In the genomic region with DNA sequence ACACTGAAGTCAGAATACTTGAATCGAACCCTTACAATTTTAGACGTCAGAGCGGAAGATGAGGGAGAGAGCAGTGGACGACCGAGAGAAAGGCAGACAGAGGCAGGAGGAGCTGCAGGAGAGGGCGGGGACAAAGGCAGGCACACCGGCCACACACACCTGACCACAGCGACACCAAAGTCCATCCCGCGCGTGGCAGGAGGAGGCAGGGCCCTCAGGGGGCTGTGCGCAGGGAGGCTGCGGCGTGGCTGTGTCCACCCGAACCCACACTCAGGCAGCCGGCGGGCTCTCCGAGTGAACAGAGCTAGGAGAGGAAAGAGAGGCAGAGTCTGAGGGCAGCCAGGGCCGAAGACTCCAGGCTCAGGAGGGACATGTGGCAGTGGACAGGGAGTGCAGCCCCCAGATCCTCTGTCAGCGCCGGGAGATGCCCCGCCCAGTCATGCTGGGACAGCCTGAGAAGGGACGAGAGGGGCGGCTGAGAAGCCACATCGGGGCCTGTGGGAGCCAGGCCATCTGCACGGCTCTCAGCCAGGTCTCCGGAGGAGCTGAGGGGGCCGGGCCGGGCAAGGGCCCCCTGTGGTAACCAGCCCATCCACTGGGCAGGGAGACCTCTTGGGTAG, we compare ENCODE assay signal across 17 cellular contexts. TPM values are rescaled to one million over a fixed set of nuclear protein-coding genes. Genes with fewer than 3 reads are reported as not detected.
A peak's percentile ranks its signal among the peaks of the same experiment; 100 is the strongest.
DNase-seq lines count a peak whose midpoint lies in the region; ATAC-seq, FAIRE-seq and TF ChIP-seq lines count a peak whose summit lies in the region.
"Had no signal": no experiment of that assay in that cellular context is flagged by ENCODE, and none has a peak within 500 bp of the region (broad histone marks: within the 10 kb centered on the region; RNA-seq: fewer than 3 reads in every experiment).

No MANE protein-coding gene starts in this region.

- no peak for FAIRE-seq in kidney (lab: Jason Lieb, UNC)
- FAIRE-seq: endothelial cell of umbilical vein had no signal

- H3K27me3 ChIP-seq in H7 (ENCODE audit: control insufficient read depth, insufficient read depth, low read length): no peaks in the 10 kb centered on the region
- no peaks in the 10 kb centered on the region for H3K27me3 ChIP-seq in sigmoid colon
- H3K27me3 ChIP-seq: adrenal gland, MG63 had no signal

- no peaks in the 10 kb centered on the region for H3K9me3 ChIP-seq in kidney (ENCODE audit: control insufficient read depth in 1 of 2, low read length in 2 of 2)
- no peaks in the 10 kb centered on the region for H3K9me3 ChIP-seq in sigmoid colon
- H3K9me3 ChIP-seq: adrenal gland, MG63 had no signal

- no peak overlapping the region for H3K9ac ChIP-seq in kidney (ENCODE audit: low read length in 2 of 2)

- TF ChIP-seq POLR2A in sigmoid colon (IDR thresholded peaks at IDR 0.05): no peak

- 0 out of 2 replicates have a peak overlapping the region, but pooled peaks have one; percentile 68 for H3K27ac Mint-ChIP-seq in WTC11
- H3K27ac Mint-ChIP-seq: HFFc6 had no signal

- H3K4me3 Mint-ChIP-seq in WTC11: no peak overlapping the region
- H3K4me3 Mint-ChIP-seq: HFFc6; naive thymus-derived CD4-positive, alpha-beta T cell had no signal

- POLR2A ChIA-PET in WTC11 (lab: Charles Lee): no interaction called here

- TF ChIP-seq CTCF in WTC11 (IDR thresholded peaks at IDR 0.05) (no peak), kidney (IDR thresholded peaks at IDR 0.05; ENCODE audit: borderline replicate concordance, extremely low read depth, insufficient read depth) (no peak), sigmoid colon (IDR thresholded peaks at IDR 0.05) (no peak)

- 84 to 86% methylated on average over 29 of the region's 29 CpGs for WGBS in sigmoid colon, 2 donors

- H3K27ac ChIP-seq in kidney (ENCODE audit: low read depth in 2 of 2, low read length in 2 of 2) (peak overlapping the region; percentile 32 to 48), sigmoid colon (no peak overlapping the region)
- H3K27ac ChIP-seq: WERI-Rb-1 had no signal

- H3K27me3 Mint-ChIP-seq in WTC11 (ENCODE audit: low read depth): no peaks in the 10 kb centered on the region
- H3K27me3 Mint-ChIP-seq: naive thymus-derived CD4-positive, alpha-beta T cell had no signal

- ATAC-seq in WTC11 (no peak), GM19324 (IDR thresholded peaks at IDR 0.05; ENCODE audit: low FRiP score, unreplicated experiment) (no peak)
- ATAC-seq: naive thymus-derived CD4-positive, alpha-beta T cell had no signal

- no peaks in the 10 kb centered on the region for H3K9me3 Mint-ChIP-seq in WTC11
- H3K9me3 Mint-ChIP-seq: HFFc6; naive thymus-derived CD4-positive, alpha-beta T cell had no signal

- peaks cover 0 to 3% of the 10 kb centered on the region in 2 donors for H3K4me1 ChIP-seq in kidney (ENCODE audit: control insufficient read depth in 1 of 2, insufficient read depth in 1 of 2, low read depth in 1 of 2, low read length in 2 of 2)
- peaks cover 0 to 7% (median 2%) of the 10 kb centered on the region in 4 donors for H3K4me1 ChIP-seq in sigmoid colon

- peaks cover 10% of the 10 kb centered on the region for H3K36me3 Mint-ChIP-seq in WTC11

- H3K4me1 Mint-ChIP-seq in WTC11: peaks cover 5% of the 10 kb centered on the region

- TF ChIP-seq EP300 in sigmoid colon (IDR thresholded peaks at IDR 0.05): no peak

- intact Hi-C loops in kidney (cut with DNase I): no loop called here
- intact Hi-C loops in sigmoid colon (cut with DNase I): no loop called here

- DNase-seq in H7 (peak; percentile 77), WTC11 (ENCODE audit: low spot score) (peak; percentile 10), kidney (peak; percentile 65), sigmoid colon (peak; percentile 57), T-helper 2 cell (no peak), NCI-H2227 treated with DMSO at 0.1 percent for 48 hours (lab: John Stamatoyannopoulos, UW) (no peak)
- no peak for DNase-seq in activated effector memory CD4-positive, alpha-beta T cell treated with anti-CD3 and anti-CD28 coated beads, Interleukin-2, amount 50 U/mL, for 16 hours
- DNase-seq: foreskin melanocyte; HFFc6; MG63; naive thymus-derived CD4-positive, alpha-beta T cell; NCI-H1694; NCI-H446; WERI-Rb-1 had no signal

- H3K4me3 ChIP-seq in H7 (ENCODE audit: insufficient read depth, low read depth, low read length) (no peak overlapping the region), kidney (ENCODE audit: low read length in 2 of 2) (no peak overlapping the region), sigmoid colon (no peak overlapping the region)
- H3K4me3 ChIP-seq: adrenal gland, MG63 had no signal

- no peaks in the 10 kb centered on the region; the same call in 1 of the 2 replicates for H3K36me3 ChIP-seq in H7 (replicated peaks; ENCODE audit: control insufficient read depth, insufficient read depth, low read length)
- H3K36me3 ChIP-seq in kidney (ENCODE audit: control insufficient read depth in 1 of 2, insufficient read depth in 2 of 2, low read length in 2 of 2): peaks cover 8 to 20% of the 10 kb centered on the region in 2 donors
- peaks cover 9 to 37% (median 14%) of the 10 kb centered on the region in 4 donors for H3K36me3 ChIP-seq in sigmoid colon
- H3K36me3 ChIP-seq: MG63 had no signal

- CTCF ChIA-PET in WTC11 (lab: Charles Lee): interaction anchor here (0.7 to 1.3 kb wide), 2 partner anchors 20 to 75 kb away, joined by 3 to 5 read pairs; a partner anchor contains a TSS

TF ChIP-seq in WTC11, 78 proteins besides CTCF, POLR2A, EP300 and RAD21:
- TF ChIP-seq SMAD3 (CRISPR knock-in tag; IDR thresholded peaks at IDR 0.05; ENCODE audit: borderline replicate concordance) (no peak), TEAD1 (CRISPR knock-in tag; IDR thresholded peaks at IDR 0.05) (no peak), ZNF219 (CRISPR knock-in tag; IDR thresholded peaks at IDR 0.05; ENCODE audit: borderline replicate concordance) (no peak), ATF1 (CRISPR knock-in tag; IDR thresholded peaks at IDR 0.05) (no peak), CBFB (CRISPR knock-in tag; IDR thresholded peaks at IDR 0.05; ENCODE audit: low read depth) (no peak), NR2C2 (CRISPR knock-in tag; IDR thresholded peaks at IDR 0.05) (no peak), MYBL2 (CRISPR knock-in tag; IDR thresholded peaks at IDR 0.05) (no peak), ZNF671 (CRISPR knock-in tag; IDR thresholded peaks at IDR 0.05) (no peak), OVOL2 (CRISPR knock-in tag; IDR thresholded peaks at IDR 0.05; ENCODE audit: borderline replicate concordance) (no peak)
- TF ChIP-seq, protein P1, sequence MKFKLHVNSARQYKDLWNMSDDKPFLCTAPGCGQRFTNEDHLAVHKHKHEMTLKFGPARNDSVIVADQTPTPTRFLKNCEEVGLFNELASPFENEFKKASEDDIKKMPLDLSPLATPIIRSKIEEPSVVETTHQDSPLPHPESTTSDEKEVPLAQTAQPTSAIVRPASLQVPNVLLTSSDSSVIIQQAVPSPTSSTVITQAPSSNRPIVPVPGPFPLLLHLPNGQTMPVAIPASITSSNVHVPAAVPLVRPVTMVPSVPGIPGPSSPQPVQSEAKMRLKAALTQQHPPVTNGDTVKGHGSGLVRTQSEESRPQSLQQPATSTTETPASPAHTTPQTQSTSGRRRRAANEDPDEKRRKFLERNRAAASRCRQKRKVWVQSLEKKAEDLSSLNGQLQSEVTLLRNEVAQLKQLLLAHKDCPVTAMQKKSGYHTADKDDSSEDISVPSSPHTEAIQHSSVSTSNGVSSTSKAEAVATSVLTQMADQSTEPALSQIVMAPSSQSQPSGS (CRISPR knock-in tag; IDR thresholded peaks at IDR 0.05; ENCODE audit: borderline replicate concordance, low read depth): no peak
- TF ChIP-seq, protein P2, sequence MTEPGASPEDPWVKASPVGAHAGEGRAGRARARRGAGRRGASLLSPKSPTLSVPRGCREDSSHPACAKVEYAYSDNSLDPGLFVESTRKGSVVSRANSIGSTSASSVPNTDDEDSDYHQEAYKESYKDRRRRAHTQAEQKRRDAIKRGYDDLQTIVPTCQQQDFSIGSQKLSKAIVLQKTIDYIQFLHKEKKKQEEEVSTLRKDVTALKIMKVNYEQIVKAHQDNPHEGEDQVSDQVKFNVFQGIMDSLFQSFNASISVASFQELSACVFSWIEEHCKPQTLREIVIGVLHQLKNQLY (CRISPR knock-in tag; IDR thresholded peaks at IDR 0.05): no peak
- TF ChIP-seq, protein P3, sequence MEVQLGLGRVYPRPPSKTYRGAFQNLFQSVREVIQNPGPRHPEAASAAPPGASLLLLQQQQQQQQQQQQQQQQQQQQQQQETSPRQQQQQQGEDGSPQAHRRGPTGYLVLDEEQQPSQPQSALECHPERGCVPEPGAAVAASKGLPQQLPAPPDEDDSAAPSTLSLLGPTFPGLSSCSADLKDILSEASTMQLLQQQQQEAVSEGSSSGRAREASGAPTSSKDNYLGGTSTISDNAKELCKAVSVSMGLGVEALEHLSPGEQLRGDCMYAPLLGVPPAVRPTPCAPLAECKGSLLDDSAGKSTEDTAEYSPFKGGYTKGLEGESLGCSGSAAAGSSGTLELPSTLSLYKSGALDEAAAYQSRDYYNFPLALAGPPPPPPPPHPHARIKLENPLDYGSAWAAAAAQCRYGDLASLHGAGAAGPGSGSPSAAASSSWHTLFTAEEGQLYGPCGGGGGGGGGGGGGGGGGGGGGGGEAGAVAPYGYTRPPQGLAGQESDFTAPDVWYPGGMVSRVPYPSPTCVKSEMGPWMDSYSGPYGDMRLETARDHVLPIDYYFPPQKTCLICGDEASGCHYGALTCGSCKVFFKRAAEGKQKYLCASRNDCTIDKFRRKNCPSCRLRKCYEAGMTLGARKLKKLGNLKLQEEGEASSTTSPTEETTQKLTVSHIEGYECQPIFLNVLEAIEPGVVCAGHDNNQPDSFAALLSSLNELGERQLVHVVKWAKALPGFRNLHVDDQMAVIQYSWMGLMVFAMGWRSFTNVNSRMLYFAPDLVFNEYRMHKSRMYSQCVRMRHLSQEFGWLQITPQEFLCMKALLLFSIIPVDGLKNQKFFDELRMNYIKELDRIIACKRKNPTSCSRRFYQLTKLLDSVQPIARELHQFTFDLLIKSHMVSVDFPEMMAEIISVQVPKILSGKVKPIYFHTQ (CRISPR knock-in tag; IDR thresholded peaks at IDR 0.05): no peak

RNA-seq across cellular contexts. Expression of a gene that starts 20.1 kb away (rescaled TPM):
- 77.4 and 85.1 TPM in 2 replicates for total RNA-seq in H7 (2014; rRNA removed; shearing (Covaris generic))
- total RNA-seq in WTC11 (2021): 108 to 121 TPM (median 108 TPM) in 3 replicates
- total RNA-seq in kidney: 124 TPM
- polyA plus RNA-seq in kidney (ENCODE audit: insufficient read depth, low read depth, low replicate concordance): 92.0 TPM
- 100 to 1,000 TPM in 1 of 4 donors, 10 to 100 TPM in 3; 40.8 to 494 (median 60.4) TPM for total RNA-seq in sigmoid colon
- 100 to 1,000 TPM; 124 to 276 (median 150) TPM for polyA plus RNA-seq in sigmoid colon

RNA-seq across cellular contexts. Expression of a gene that starts 20.3 kb away (rescaled TPM):
- 6.5 and 8.4 TPM in 2 replicates for total RNA-seq in H7 (2014; rRNA removed; shearing (Covaris generic))
- 6.4 to 10.6 TPM (median 9.2 TPM) in 3 replicates for total RNA-seq in WTC11 (2021)
- 31.1 TPM for total RNA-seq in kidney
- polyA plus RNA-seq in kidney (ENCODE audit: insufficient read depth, low read depth, low replicate concordance): 26.0 TPM
- 10 to 100 TPM; 19.3 to 42.6 (median 32.6) TPM for total RNA-seq in sigmoid colon
- polyA plus RNA-seq in sigmoid colon: 10 to 100 TPM in 2 of 3 donors, 1 to 10 TPM in 1; 4.6 to 34.5 (median 12.6) TPM

Comparison
In these comparisons a context has a peak if more than half of its experiments do, and no peak if none do; other contexts are left out.
1. DNase-seq: peak in H7 (single experiment), WTC11 (single experiment), kidney (single experiment) and sigmoid colon (single experiment); none in activated effector memory CD4-positive, alpha-beta T cell treated with anti-CD3 and anti-CD28 coated beads, Interleukin-2, amount 50 U/mL, for 16 hours (single experiment), T-helper 2 cell (0 of 5) and NCI-H2227 treated with DMSO at 0.1 percent for 48 hours (single experiment).
2. H3K27ac ChIP-seq: peak in kidney (2 of 2); none in sigmoid colon (0 of 4).